Comparison of ENCODE assay signal across 14 cellular contexts in the genomic region with DNA sequence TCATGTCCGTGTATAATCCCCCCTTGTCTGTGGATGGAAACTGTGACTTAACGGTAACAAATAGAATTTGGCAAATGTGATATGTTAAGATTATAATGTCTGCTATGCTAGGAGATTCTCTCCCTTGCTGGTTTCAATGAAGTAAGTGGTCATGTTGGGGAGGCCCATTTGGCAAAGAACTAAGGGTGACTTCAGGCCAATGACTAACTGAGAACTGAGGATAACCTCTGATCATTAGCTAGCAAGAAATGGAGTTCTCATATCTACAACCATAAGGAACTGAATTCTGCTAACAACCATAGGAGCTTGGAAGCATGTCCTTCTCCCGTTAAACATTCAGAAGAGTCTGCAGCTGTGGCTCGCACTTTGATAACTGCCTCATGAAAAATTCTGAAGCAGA. TPM values are rescaled to one million over a fixed set of nuclear protein-coding genes. Genes with fewer than 3 reads are reported as not detected.
DNase-seq lines count a peak whose midpoint lies in the region; ATAC-seq, FAIRE-seq and TF ChIP-seq lines count a peak whose summit lies in the region.
"Had no signal": no experiment of that assay in that cellular context is flagged by ENCODE, and none has a peak within 500 bp of the region (broad histone marks: within the 10 kb centered on the region; RNA-seq: fewer than 3 reads in every experiment).

No MANE protein-coding gene starts in this region.

- WGBS in psoas muscle, 3 donors: 38 to 47% (median 40%) methylated on average over 4 of the region's 4 CpGs
- 64 to 81% (median 78%) methylated on average over 4 of the region's 4 CpGs for WGBS in small intestine, 3 donors
- WGBS in hepatocyte (ENCODE audit: low lambda C conversion rate, missing lambda C conversion rate): 98% methylated on average over 4 of the region's 4 CpGs

- TF ChIP-seq CTCF in GM06990 (IDR thresholded peaks at IDR 0.05; ENCODE audit: insufficient read depth, low read length, poor library complexity, severe bottlenecking) (no peak), psoas muscle (IDR thresholded peaks at IDR 0.05) (no peak), hepatocyte (IDR thresholded peaks at IDR 0.05; ENCODE audit: poor library complexity) (no peak)

- peaks cover 10% of the 10 kb centered on the region for H3K4me1 ChIP-seq in psoas muscle
- peaks cover 0 to 2% of the 10 kb centered on the region in 2 donors for H3K4me1 ChIP-seq in small intestine (ENCODE audit: control insufficient read depth in 2 of 2, insufficient read depth in 1 of 2, low read depth in 1 of 2, low read length in 1 of 2)
- H3K4me1 ChIP-seq in hepatocyte (ENCODE audit: insufficient read depth): peaks cover 5% of the 10 kb centered on the region

- no peaks in the 10 kb centered on the region for H3K79me2 ChIP-seq in hepatocyte

- peaks cover 51% of the 10 kb centered on the region for H3K4me1 Mint-ChIP-seq in activated naive CD8-positive, alpha-beta T cell treated with anti-CD3 and anti-CD28 coated beads, Interleukin-2, amount 10 ng/mL, durations not matched to agents 7 days and 5 days

- H3K9me3 ChIP-seq in psoas muscle: no peaks in the 10 kb centered on the region
- H3K9me3 ChIP-seq in small intestine (ENCODE audit: control insufficient read depth, low read depth): no peaks in the 10 kb centered on the region
- H3K9me3 ChIP-seq in hepatocyte (ENCODE audit: low read depth): no peaks in the 10 kb centered on the region
- H3K9me3 ChIP-seq: SJCRH30 had no signal

- intact Hi-C loops in psoas muscle (cut with DNase I): no loop called here

- H3K27me3 Mint-ChIP-seq in activated naive CD8-positive, alpha-beta T cell treated with anti-CD3 and anti-CD28 coated beads, Interleukin-2, amount 10 ng/mL, durations not matched to agents 7 days and 5 days: no peaks in the 10 kb centered on the region

- FAIRE-seq in small intestine (lab: Jason Lieb, UNC): no peak
- FAIRE-seq: endothelial cell of umbilical vein had no signal

- peak overlapping the region; percentile 97 for H3K27ac Mint-ChIP-seq in activated naive CD8-positive, alpha-beta T cell treated with anti-CD3 and anti-CD28 coated beads, Interleukin-2, amount 10 ng/mL, durations not matched to agents 7 days and 5 days

- POLR2A ChIA-PET in activated naive CD8-positive, alpha-beta T cell treated with anti-CD3 and anti-CD28 coated beads, Interleukin-2, amount 10 ng/mL, durations not matched to agents 7 days and 5 days (lab: Charles Lee): interaction anchor here (0.6 to 5.6 kb wide), 8 partner anchors 11 to 644 kb away, joined by 3 to 100 read pairs (median 8); a partner anchor contains a TSS

- H3K36me3 Mint-ChIP-seq in activated naive CD8-positive, alpha-beta T cell treated with anti-CD3 and anti-CD28 coated beads, Interleukin-2, amount 10 ng/mL, durations not matched to agents 7 days and 5 days: peaks cover 56% of the 10 kb centered on the region

- H3K9me2 ChIP-seq in hepatocyte (replicated peaks; ENCODE audit: insufficient read depth): no peaks in the 10 kb centered on the region

- peak overlapping the region; percentile 26 for H3K27ac ChIP-seq in psoas muscle
- H3K27ac ChIP-seq in small intestine (ENCODE audit: low read depth in 1 of 2, low read length in 1 of 2): peak overlapping the region in 1 of 2 donors; percentile 70
- H3K27ac ChIP-seq in hepatocyte: no peak overlapping the region
- H3K27ac ChIP-seq: SJCRH30 had no signal

- no peak overlapping the region for H3K4me2 ChIP-seq in hepatocyte

- H3K9me3 Mint-ChIP-seq in activated naive CD8-positive, alpha-beta T cell treated with anti-CD3 and anti-CD28 coated beads, Interleukin-2, amount 10 ng/mL, durations not matched to agents 7 days and 5 days: no peaks in the 10 kb centered on the region

- H3K4me3 Mint-ChIP-seq in activated naive CD8-positive, alpha-beta T cell treated with anti-CD3 and anti-CD28 coated beads, Interleukin-2, amount 10 ng/mL, durations not matched to agents 7 days and 5 days: peak overlapping the region; percentile 98

- no peaks in the 10 kb centered on the region for H3K27me3 ChIP-seq in GM06990 (replicated peaks; ENCODE audit: control insufficient read depth, insufficient read depth, low read length)
- no peaks in the 10 kb centered on the region for H3K27me3 ChIP-seq in psoas muscle (ENCODE audit: insufficient read depth in 3 of 3, low read length in 2 of 3)
- H3K27me3 ChIP-seq in small intestine (ENCODE audit: control insufficient read depth in 2 of 2, insufficient read depth in 2 of 2, low read length in 2 of 2): no peaks in the 10 kb centered on the region
- no peaks in the 10 kb centered on the region for H3K27me3 ChIP-seq in hepatocyte
- H3K27me3 ChIP-seq: SJCRH30 had no signal

- DNase-seq in GM06990 (ENCODE audit: extremely low read depth, insufficient read length) (no peak), psoas muscle (no peak), small intestine (no peak), hepatocyte (ENCODE audit: low spot score) (no peak), DMS153 treated with DMSO at 0.1 percent for 48 hours (lab: John Stamatoyannopoulos, UW; ENCODE audit: unreplicated experiment) (no peak)
- no peak for DNase-seq in activated naive CD8-positive, alpha-beta T cell treated with anti-CD3 and anti-CD28 coated beads, Interleukin-2, amount 10 ng/mL, durations not matched to agents 7 days and 5 days
- DNase-seq: activated CD4-positive, CD25-positive, alpha-beta regulatory T cell treated with anti-CD3 and anti-CD28 coated beads, Interleukin-2, amount 50 U/mL, for 72 hours; aorta; NCI-H1105; NCI-H69; SJCRH30 had no signal

- H3K4me3 ChIP-seq in GM06990 (replicated peaks; ENCODE audit: low read depth, low read length) (peak overlapping the region; percentile 86), psoas muscle (peak overlapping the region; percentile 33), small intestine (ENCODE audit: low read depth in 1 of 2, low read length in 2 of 2) (no peak overlapping the region), hepatocyte (no peak overlapping the region)
- H3K4me3 ChIP-seq: SJCRH30 had no signal

- ATAC-seq in GM19043 (IDR thresholded peaks at IDR 0.05; ENCODE audit: low read depth, unreplicated experiment): peak; percentile 20
- no peak for ATAC-seq in activated naive CD8-positive, alpha-beta T cell treated with anti-CD3 and anti-CD28 coated beads, Interleukin-2, amount 10 ng/mL, durations not matched to agents 7 days and 5 days (ENCODE audit: low read depth)
- ATAC-seq in psoas muscle: no peak

- H4K20me1 ChIP-seq in hepatocyte (ENCODE audit: insufficient read depth, poor library complexity, severe bottlenecking): no peaks in the 10 kb centered on the region

- no peak overlapping the region for H2AFZ ChIP-seq in hepatocyte

- no peaks in the 10 kb centered on the region; the same call in none of the 2 replicates for H3K36me3 ChIP-seq in GM06990 (ENCODE audit: control insufficient read depth, insufficient read depth, low read length)
- no peaks in the 10 kb centered on the region for H3K36me3 ChIP-seq in psoas muscle (ENCODE audit: insufficient read depth in 1 of 2, low read depth in 1 of 2)
- H3K36me3 ChIP-seq in small intestine (ENCODE audit: control insufficient read depth in 2 of 2, insufficient read depth in 2 of 2, low read length in 2 of 2): no peaks in the 10 kb centered on the region
- no peaks in the 10 kb centered on the region for H3K36me3 ChIP-seq in hepatocyte (replicated peaks; ENCODE audit: insufficient read depth, low read depth)
- H3K36me3 ChIP-seq: SJCRH30 had no signal

RNA-seq across cellular contexts. Expression of a gene that starts 2.3 kb away (rescaled TPM):
- total RNA-seq in activated naive CD8-positive, alpha-beta T cell treated with anti-CD3 and anti-CD28 coated beads, Interleukin-2, amount 10 ng/mL, durations not matched to agents 7 days and 5 days: 100 to 1,000 TPM; 278 to 290 TPM
- total RNA-seq in psoas muscle (1 to 10 TPM; 2.5 to 5.6 (median 4.0) TPM), hepatocyte (2.6 and 3.5 TPM in 2 replicates)
- polyA plus RNA-seq in psoas muscle (1 to 10 TPM in 2 of 3 donors, under 1 TPM in 1; 0.91 to 1.9 (median 1.6) TPM), small intestine (1 to 10 TPM in 2 of 3 donors, under 1 TPM in 1; 0.45 to 8.4 (median 1.9) TPM), hepatocyte (0.02 and 0.19 TPM in 2 replicates)
- total RNA-seq: HT1080 had no signal

RNA-seq across cellular contexts. Expression of a gene that starts 27.1 kb away (rescaled TPM):
- 100 to 1,000 TPM; 180 to 186 TPM for total RNA-seq in activated naive CD8-positive, alpha-beta T cell treated with anti-CD3 and anti-CD28 coated beads, Interleukin-2, amount 10 ng/mL, durations not matched to agents 7 days and 5 days
- total RNA-seq in psoas muscle: 1 to 10 TPM; 3.3 to 6.8 (median 4.0) TPM
- 1 to 10 TPM; 3.3 to 5.0 (median 4.3) TPM for polyA plus RNA-seq in psoas muscle
- 10 to 100 TPM in 2 of 3 donors, 1 to 10 TPM in 1; 6.3 to 29.0 (median 16.2) TPM for polyA plus RNA-seq in small intestine
- 5.2 and 7.7 TPM in 2 replicates for total RNA-seq in hepatocyte
- polyA plus RNA-seq in hepatocyte: 3.1 and 3.2 TPM in 2 replicates

Comparison
In these comparisons a context has a peak if more than half of its experiments do, and no peak if none do; other contexts are left out.
1. H3K4me3 ChIP-seq: peak in GM06990 (single experiment) and psoas muscle (single experiment); none in small intestine (0 of 2) and hepatocyte (single experiment).
2. RNA of a gene that starts 2.3 kb away (total RNA-seq): 278 to 290 TPM in activated naive CD8-positive, alpha-beta T cell treated with anti-CD3 and anti-CD28 coated beads, Interleukin-2, amount 10 ng/mL, durations not matched to agents 7 days and 5 days; 2.5 to 5.6 TPM in psoas muscle and 2.6 to 3.5 TPM in hepatocyte; every median in the first group is over 10 times any median in the second.
3. RNA of a gene that starts 27.1 kb away (total RNA-seq): 180 to 186 TPM in activated naive CD8-positive, alpha-beta T cell treated with anti-CD3 and anti-CD28 coated beads, Interleukin-2, amount 10 ng/mL, durations not matched to agents 7 days and 5 days; 5.2 to 7.7 TPM in hepatocyte and 3.3 to 6.8 TPM in psoas muscle; every median in the first group is over 10 times any median in the second.